ENCODE assay signal across 11 cellular contexts in genomic region chr14:50784683-50785505, GRCh38. TPM values are rescaled to one million over a fixed set of nuclear protein-coding genes. Genes with fewer than 3 reads are reported as not detected.
DNase-seq lines count a peak whose midpoint lies in the region; ATAC-seq, FAIRE-seq and TF ChIP-seq lines count a peak whose summit lies in the region.
"Had no signal": no experiment of that assay in that cellular context is flagged by ENCODE, and none has a peak within 500 bp of the region (broad histone marks: within the 10 kb centered on the region; RNA-seq: fewer than 3 reads in every experiment).

No MANE protein-coding gene starts in this region.

- ATAC-seq in GM12878 = peak; percentile 40
- ATAC-seq in naive thymus-derived CD8-positive, alpha-beta T cell = peak; percentile 24 to 48
- ATAC-seq: SK-N-SH treated with all-trans-retinoic acid at 6 μM for 48 hours had no signal

- no peak for TF ChIP-seq CTCF in GM12878 (IDR thresholded peaks at IDR 0.05 in 2 of 3, conservative IDR thresholded peaks at IDR 0.05 in 1 of 3; ENCODE audit: control insufficient read depth in 2 of 3, extremely low read depth in 1 of 3, insufficient read depth in 1 of 3, low read depth in 3 of 3, low read length in 3 of 3)

- no peaks in the 10 kb centered on the region for H3K27me3 Mint-ChIP-seq in CD4-positive, alpha-beta memory T cell
- H3K27me3 Mint-ChIP-seq in naive thymus-derived CD8-positive, alpha-beta T cell = no peaks in the 10 kb centered on the region

- H2AFZ ChIP-seq in GM12878 (ENCODE audit: control insufficient read depth, low read depth, low read length) = no peak overlapping the region

- H3K79me2 ChIP-seq in GM12878 (ENCODE audit: control insufficient read depth, insufficient read depth, low read length) = peaks cover 49% of the 10 kb centered on the region

- H3K4me1 ChIP-seq in CD4-positive, alpha-beta memory T cell (ENCODE audit: insufficient read depth, low read length) = peaks cover 68% of the 10 kb centered on the region
- peaks cover 52% of the 10 kb centered on the region for H3K4me1 ChIP-seq in GM12878 (ENCODE audit: control insufficient read depth, insufficient read depth, low read length)

- H3K27ac ChIP-seq in CD4-positive, alpha-beta memory T cell (ENCODE audit: low read depth, low read length) = peak overlapping the region; percentile 46
- H3K27ac ChIP-seq in GM12878 (ENCODE audit: control insufficient read depth, insufficient read depth) = peak overlapping the region; percentile 5; the same call in 1 of the 2 replicates
- H3K27ac ChIP-seq: vagina had no signal

- DNase-seq in CD4-positive, alpha-beta memory T cell = no peak
- DNase-seq in NCI-H146 treated with DMSO at 0.1 percent for 48 hours (lab: John Stamatoyannopoulos, UW; ENCODE audit: unreplicated experiment) (peak; percentile 4), GM12878 (ENCODE audit: low read depth, low spot score) (no peak), Kasumi-1 (lab: John Stamatoyannopoulos, UW) (no peak), NCI-H1048 (lab: John Stamatoyannopoulos, UW) (no peak), NCI-H1694 treated with DMSO at 0.1 percent for 48 hours (lab: John Stamatoyannopoulos, UW) (no peak), cerebellar nuclear complex (lab: John Stamatoyannopoulos, UW) (no peak)
- no peak for DNase-seq in naive thymus-derived CD8-positive, alpha-beta T cell
- DNase-seq: NCI-H526 treated with DMSO at 0.1 percent for 48 hours had no signal

- H3K4me3 Mint-ChIP-seq in CD4-positive, alpha-beta memory T cell = peak overlapping the region; percentile 56 to 91 (median 74)
- peak overlapping the region; percentile 50 to 85 (median 63) for H3K4me3 Mint-ChIP-seq in naive thymus-derived CD8-positive, alpha-beta T cell

- WGBS in GM12878 (ENCODE audit: insufficient coverage, insufficient replicate concordance, low lambda C conversion rate, missing lambda C conversion rate) = 44% methylated on average over 15 of the region's 16 CpGs

- H3K9me3 Mint-ChIP-seq in CD4-positive, alpha-beta memory T cell = no peaks in the 10 kb centered on the region
- no peaks in the 10 kb centered on the region for H3K9me3 Mint-ChIP-seq in naive thymus-derived CD8-positive, alpha-beta T cell

- BruUV-seq in GM12878 (replicated peaks; lab: Mats Ljungman, UMichigan) = no TSS peak

- RAD21 ChIA-PET in GM12878 (lab: Charles Lee; ENCODE audit: unreplicated experiment) = interaction anchor here (1.0 to 10.9 kb wide), 6 partner anchors 8 to 128 kb away, joined by 3 to 113 read pairs (median 8); partner anchors contain the start of gene NIN

- H3K4me1 Mint-ChIP-seq in CD4-positive, alpha-beta memory T cell = peaks cover 55 to 90% (median 72%) of the 10 kb centered on the region in 4 donors
- H3K4me1 Mint-ChIP-seq in naive thymus-derived CD8-positive, alpha-beta T cell = peaks cover 43 to 93% (median 83%) of the 10 kb centered on the region in 4 donors

- TF ChIP-seq POLR2A in GM12878 (IDR thresholded peaks at IDR 0.05; ENCODE audit: low read depth, low read length) = peak; percentile 30; the same call in 1 of the 2 replicates

- FAIRE-seq in GM12878 (lab: Jason Lieb, UNC) = no peak

- POLR2A ChIA-PET in CD4-positive, alpha-beta memory T cell (lab: Charles Lee; ENCODE audit: partially characterized antibody) = interaction anchor here (0.8 to 5.1 kb wide), 11 partner anchors 8 to 472 kb away, joined by 3 to 37 read pairs (median 8); partner anchors contain the start of gene NIN
- POLR2A ChIA-PET in GM12878 (lab: Charles Lee) = interaction anchor here (0.6 to 1.0 kb wide), 4 partner anchors 54 to 165 kb away, joined by 3 to 4 read pairs (median 3); no protein-coding TSS in a partner anchor
- POLR2A ChIA-PET in naive thymus-derived CD8-positive, alpha-beta T cell (lab: Charles Lee) = interaction anchor here (0.8 to 7.5 kb wide), 10 partner anchors 9 to 90 kb away, joined by 3 to 79 read pairs (median 4); partner anchors contain the start of gene NIN

- SMC1A ChIA-PET in GM12878 (lab: Charles Lee; ENCODE audit: uncharacterized antibody, unreplicated experiment) = interaction anchor here (1.1 to 17.3 kb wide), 7 partner anchors 8 to 168 kb away, joined by 3 to 360 read pairs (median 11); partner anchors contain the start of gene NIN

- no peaks in the 10 kb centered on the region for H3K36me3 ChIP-seq in CD4-positive, alpha-beta memory T cell (ENCODE audit: insufficient read depth, low read length)
- peaks cover 0 to 37% of the 10 kb centered on the region in 2 experiments for H3K36me3 ChIP-seq in GM12878 (ENCODE audit: control insufficient read depth in 2 of 2, insufficient read depth in 2 of 2, low read length in 1 of 2)

- H3K4me3 ChIP-seq in CD4-positive, alpha-beta memory T cell (ENCODE audit: low read length in 2 of 2) = no peak overlapping the region
- H3K4me3 ChIP-seq in GM12878 = no peak overlapping the region
- H3K4me3 ChIP-seq: vagina had no signal

- CTCF ChIA-PET in CD4-positive, alpha-beta memory T cell (lab: Charles Lee; ENCODE audit: partially characterized antibody) = interaction anchor here (0.8 to 11.4 kb wide), 11 partner anchors 9 to 923 kb away, joined by 3 to 132 read pairs (median 4); no protein-coding TSS in a partner anchor
- CTCF ChIA-PET in GM12878 (lab: Yijun Ruan, JAX) = interaction anchor here (1.0 to 20.1 kb wide), 7 partner anchors 9 to 245 kb away, joined by 3 to 237 read pairs (median 3); no protein-coding TSS in a partner anchor

- H3K36me3 Mint-ChIP-seq in CD4-positive, alpha-beta memory T cell = peaks cover 9 to 19% of the 10 kb centered on the region in 2 donors
- peaks cover 0 to 19% (median 7%) of the 10 kb centered on the region in 3 donors for H3K36me3 Mint-ChIP-seq in naive thymus-derived CD8-positive, alpha-beta T cell

- H3K9me3 ChIP-seq in CD4-positive, alpha-beta memory T cell (ENCODE audit: control insufficient read depth in 1 of 2, low read length in 2 of 2) = no peaks in the 10 kb centered on the region
- H3K9me3 ChIP-seq in GM12878 (replicated peaks; ENCODE audit: control insufficient read depth, insufficient read depth, low read length) = no peaks in the 10 kb centered on the region
- H3K9me3 ChIP-seq: vagina had no signal

- no peaks in the 10 kb centered on the region for H3K27me3 ChIP-seq in CD4-positive, alpha-beta memory T cell (ENCODE audit: insufficient read depth, low read length)
- H3K27me3 ChIP-seq in GM12878 (replicated peaks in 1 of 2; ENCODE audit: control insufficient read depth in 2 of 2, insufficient read depth in 2 of 2, low read length in 1 of 2) = no peaks in the 10 kb centered on the region
- H3K27me3 ChIP-seq: vagina had no signal

- no peaks in the 10 kb centered on the region for H4K20me1 ChIP-seq in GM12878 (ENCODE audit: control insufficient read depth, insufficient read depth)

- in situ Hi-C loops in GM12878 (cut with MboI) = loop anchor here (5.0 kb wide), 1 partner anchor 72 kb away; no protein-coding TSS in a partner anchor

- peak overlapping the region; percentile 88 to 93 (median 92) for H3K27ac Mint-ChIP-seq in CD4-positive, alpha-beta memory T cell
- peak overlapping the region; percentile 89 to 98 (median 96) for H3K27ac Mint-ChIP-seq in naive thymus-derived CD8-positive, alpha-beta T cell

- no peak for TF ChIP-seq RAD21 in GM12878 (IDR thresholded peaks at IDR 0.05; ENCODE audit: insufficient read depth, low read depth, low read length)

- intact Hi-C loops in CD4-positive, alpha-beta memory T cell (cut with micrococcal nuclease) = loop anchor here (2.0 kb wide), 2 partner anchors 28 to 46 kb away; partner anchors contain the start of gene NIN
- intact Hi-C loops in GM12878 (cut with micrococcal nuclease; ENCODE audit: unreplicated experiment) = no loop called here

- TF ChIP-seq EP300 in GM12878 (IDR thresholded peaks at IDR 0.05; ENCODE audit: borderline replicate concordance in 1 of 2, control insufficient read depth in 1 of 2, low read depth in 2 of 2, low read length in 2 of 2) = no peak

- H3K9ac ChIP-seq in GM12878 (ENCODE audit: control insufficient read depth, insufficient read depth, low read length) = no peak overlapping the region

- H3K4me2 ChIP-seq in GM12878 (ENCODE audit: control insufficient read depth, insufficient read depth) = peak overlapping the region; percentile 22; the same call in 1 of the 2 replicates

TF ChIP-seq in GM12878, 131 proteins besides CTCF, POLR2A, EP300 and RAD21 (continues in another document):
- TF ChIP-seq E2F4 (IDR thresholded peaks at IDR 0.05; ENCODE audit: low read depth, low read length) = no peak

RNA-seq across cellular contexts. Expression of gene NIN, which starts 46.1 kb away (rescaled TPM):
- 100 to 1,000 TPM in 1 of 2 experiments, 10 to 100 TPM in 1; 99.7 to 102 TPM for total RNA-seq in CD4-positive, alpha-beta memory T cell
- 10 to 100 TPM in 1 of 2 donors, 1 to 10 TPM in 1; 8.5 to 50.1 TPM for polyA plus RNA-seq in CD4-positive, alpha-beta memory T cell
- total RNA-seq in GM12878 (2013; cell fraction: nucleolus; rRNA removed) = 248 and 265 TPM in 2 replicates
- total RNA-seq in GM12878 (2014; rRNA removed) (92.2 and 103 TPM in 2 replicates), GM12878 (2014; rRNA removed; fragmentation: Illumina TruSeq; extraction: Trizol) (133 and 138 TPM in 2 replicates), GM12878 (2021) (134 and 135 TPM in 2 replicates)
- polyA plus RNA-seq in GM12878 (2011; ENCODE audit: low read depth) = 39.4 TPM
- polyA plus RNA-seq in GM12878 (2011; rRNA removed) (44.0 and 51.2 TPM in 2 replicates), GM12878 (2014; fragmentation: Illumina TruSeq; extraction: Trizol) (101 and 122 TPM in 2 replicates), GM12878 (2014; fragmentation: Nextera tagmentation; extraction: Ambion mirVana) (10 to 100 TPM; 16.2 to 17.0 TPM), GM12878 (2014; rRNA removed) (57.5 and 67.6 TPM in 2 replicates), GM12878 (2016; fragmentation: Nextera tagmentation; extraction: Ambion mirVana) (10 to 100 TPM; 30.5 to 73.1 TPM)
- 23.7 and 24.4 TPM in 2 replicates for polyA plus RNA-seq in GM12878 (2011; cell fraction: cytosol; rRNA removed)
- polyA plus RNA-seq in GM12878 (2011; cell fraction: nucleus; rRNA removed) = 52.6 and 57.6 TPM in 2 replicates
- polyA plus RNA-seq in GM12878 (2012) = 51.7 and 57.1 TPM in 2 replicates
- polyA minus RNA-seq in GM12878 (2011; rRNA and poly(A)+ RNA removed) = 60.8 and 87.0 TPM in 2 replicates
- 25.0 and 33.6 TPM in 2 replicates for polyA minus RNA-seq in GM12878 (2011; cell fraction: cytosol; rRNA and poly(A)+ RNA removed)
- polyA minus RNA-seq in GM12878 (2011; cell fraction: nucleus; rRNA and poly(A)+ RNA removed) = 52.8 and 99.4 TPM in 2 replicates
- total RNA-seq in naive thymus-derived CD8-positive, alpha-beta T cell = 100 to 1,000 TPM; 124 to 137 TPM
- 10 to 100 TPM; 37.1 to 60.2 (median 42.7) TPM for polyA plus RNA-seq in naive thymus-derived CD8-positive, alpha-beta T cell
